Comparison of ENCODE assay signal across 15 cellular contexts in the genomic region with DNA sequence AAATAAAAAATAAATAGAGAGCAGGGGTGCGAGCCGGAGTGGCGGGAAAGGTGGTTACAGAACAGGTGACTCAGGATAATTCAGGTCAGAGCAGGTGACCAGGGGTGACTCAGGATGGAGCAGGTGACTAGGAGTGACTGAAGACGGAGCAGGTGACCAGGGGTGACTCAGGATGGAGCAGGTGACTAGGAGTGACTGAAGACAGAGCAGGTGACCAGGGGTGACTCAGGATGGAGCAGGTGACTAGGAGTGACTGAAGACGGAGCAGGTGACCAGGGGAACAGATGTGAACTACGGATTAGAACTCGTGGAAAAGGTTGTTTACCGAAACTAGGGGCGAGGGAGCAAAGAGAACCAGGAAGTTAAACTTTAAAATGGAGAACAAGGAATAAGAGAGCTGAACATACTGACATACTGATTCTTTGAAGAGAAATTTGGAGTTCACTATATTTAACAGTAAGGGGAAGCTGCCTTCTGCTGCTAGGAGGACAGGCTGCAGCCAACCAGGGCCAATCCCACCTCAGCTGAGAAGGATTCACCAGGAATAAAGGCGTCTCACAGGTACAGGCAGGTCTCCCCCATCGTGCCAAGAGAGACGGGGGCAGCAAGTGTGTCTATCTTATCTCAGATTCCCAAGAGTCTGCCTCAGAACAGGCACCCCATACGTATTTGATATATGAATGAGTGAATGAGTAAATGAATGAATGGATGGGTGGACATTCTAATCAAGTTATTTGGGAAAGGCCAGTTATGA.
"Had no signal": no experiment of that assay in that cellular context is flagged by ENCODE, and none has a peak within 500 bp of the region (broad histone marks: within the 10 kb centered on the region; RNA-seq: fewer than 3 reads in every experiment).

No MANE protein-coding gene starts in this region.

- H3K36me3 ChIP-seq: esophagus squamous epithelium, lower lobe of right lung, neutrophil, transverse colon had no signal

- H3K27ac ChIP-seq: ascending aorta, esophagus squamous epithelium, lower lobe of right lung, neutrophil, transverse colon had no signal

- H3K27me3 ChIP-seq: ascending aorta, neutrophil, transverse colon had no signal

- H3K4me3 Mint-ChIP-seq: activated naive CD4-positive, alpha-beta T cell treated with anti-CD3 and anti-CD28 coated beads, Interleukin-2, amount 50 U/mL, for 24 hours; activated T-cell treated with anti-CD3 and anti-CD28 coated beads, Interleukin-2, amount 50 U/mL, for 4 hours; natural killer cell treated with Interleukin-12 subunit alpha and Interleukin-12 subunit beta and Interleukin-15 and Interleukin-18, amount 100 ng/mL, for 72 hours; stimulated activated naive CD8-positive, alpha-beta T cell treated with anti-CD3 and anti-CD28 coated beads, Interleukin-15, Interleukin-2, amounts not matched to agents 100 ng/mL and 50 ng/mL, for 24 hours; T-helper 1 cell treated with Interleukin-12 subunit alpha and Interleukin-12 subunit beta and Interleukin-4 antibody, amounts not matched to agents 30 μg/mL and 1 μg/mL, for 36 hours had no signal

- H3K36me3 Mint-ChIP-seq: activated naive CD4-positive, alpha-beta T cell treated with anti-CD3 and anti-CD28 coated beads, Interleukin-2, amount 50 U/mL, for 24 hours; natural killer cell treated with Interleukin-12 subunit alpha and Interleukin-12 subunit beta and Interleukin-15 and Interleukin-18, amount 100 ng/mL, for 72 hours had no signal

- H3K4me3 ChIP-seq: ascending aorta, esophagus squamous epithelium, lower lobe of right lung, transverse colon had no signal

- H3K4me1 Mint-ChIP-seq: activated naive CD4-positive, alpha-beta T cell treated with anti-CD3 and anti-CD28 coated beads, Interleukin-2, amount 50 U/mL, for 24 hours had no signal

- H3K27ac Mint-ChIP-seq: activated naive CD4-positive, alpha-beta T cell treated with anti-CD3 and anti-CD28 coated beads, Interleukin-2, amount 50 U/mL, for 24 hours; natural killer cell treated with Interleukin-12 subunit alpha and Interleukin-12 subunit beta and Interleukin-15 and Interleukin-18, amount 100 ng/mL, for 72 hours; stimulated activated naive CD8-positive, alpha-beta T cell treated with anti-CD3 and anti-CD28 coated beads, Interleukin-15, Interleukin-2, amounts not matched to agents 100 ng/mL and 50 ng/mL, for 24 hours; T-helper 1 cell treated with Interleukin-12 subunit alpha and Interleukin-12 subunit beta and Interleukin-4 antibody, amounts not matched to agents 30 μg/mL and 1 μg/mL, for 36 hours had no signal

- H3K9me3 Mint-ChIP-seq: activated naive CD4-positive, alpha-beta T cell treated with anti-CD3 and anti-CD28 coated beads, Interleukin-2, amount 50 U/mL, for 24 hours; activated T-cell treated with anti-CD3 and anti-CD28 coated beads, Interleukin-2, amount 50 U/mL, for 4 hours had no signal

- DNase-seq: activated CD4-positive, alpha-beta T cell treated with anti-CD3 and anti-CD28 coated beads, Interleukin-2, amount 50 U/mL, for 1 hour; activated CD8-positive, alpha-beta memory T cell treated with anti-CD3 and anti-CD28 coated beads, Interleukin-2, amount 50 U/mL, for 4 hours; activated T-cell treated with anti-CD3 and anti-CD28 coated beads, Interleukin-2, amount 50 U/mL, for 4 hours; cortex of kidney; effector CD4-positive, alpha-beta T cell; esophagus squamous epithelium; lower lobe of right lung; stimulated activated CD4-positive, alpha-beta T cell treated with anti-CD3 and anti-CD28 coated beads, Interleukin-12 subunit alpha, Interleukin-12 subunit beta, amount 100 ng/mL, for 4 hours; transverse colon had no signal

- H3K9me3 ChIP-seq: ascending aorta, lower lobe of right lung, neutrophil had no signal

- ATAC-seq: activated T-cell treated with anti-CD3 and anti-CD28 coated beads, Interleukin-2, amount 50 U/mL, for 4 hours; lower lobe of right lung; natural killer cell treated with Interleukin-12 subunit alpha and Interleukin-12 subunit beta and Interleukin-15 and Interleukin-18, amount 100 ng/mL, for 72 hours had no signal

- H3K4me1 ChIP-seq: ascending aorta, esophagus squamous epithelium, lower lobe of right lung, transverse colon had no signal
